Comparison of ENCODE assay signal across 15 cellular contexts in the genomic region with DNA sequence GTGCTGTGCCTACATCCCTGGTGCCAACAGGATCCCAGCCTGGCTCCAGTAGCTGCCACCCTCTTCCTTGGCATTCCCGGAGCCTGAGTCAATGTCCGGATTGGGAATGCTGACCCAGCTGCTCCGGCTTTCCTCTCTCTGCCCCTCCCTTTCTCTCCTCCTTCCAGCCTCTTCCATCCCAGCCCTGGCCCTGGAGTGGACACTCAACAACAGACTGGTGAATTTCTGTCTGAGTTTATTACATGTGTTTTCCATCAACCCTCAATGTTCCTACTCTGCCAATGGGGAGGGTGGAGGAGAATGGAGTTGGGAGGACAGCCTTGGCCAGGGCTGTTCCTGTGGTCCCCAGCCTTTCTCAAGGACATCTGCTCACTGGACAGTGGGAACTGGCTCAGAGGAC. TPM values are rescaled to one million over a fixed set of nuclear protein-coding genes. Genes with fewer than 3 reads are reported as not detected.
DNase-seq lines count a peak whose midpoint lies in the region; ATAC-seq and TF ChIP-seq lines count a peak whose summit lies in the region.
"Had no signal": no experiment of that assay in that cellular context is flagged by ENCODE, and none has a peak within 500 bp of the region (broad histone marks: within the 10 kb centered on the region; RNA-seq: fewer than 3 reads in every experiment).

No MANE protein-coding gene starts in this region.

- ATAC-seq in gastroesophageal sphincter (peak; percentile 78), sciatic nerve (peak; percentile 79), HG02588 (IDR thresholded peaks at IDR 0.05; ENCODE audit: unreplicated experiment) (no peak)

- H3K9me3 ChIP-seq in gastroesophageal sphincter, result peaks cover 0 to 6% (median 0%) of the 10 kb centered on the region in 3 donors

- intact Hi-C loops in sciatic nerve (cut with DNase I), result no loop called here
- intact Hi-C loops in dorsolateral prefrontal cortex (cut with DNase I), result loop anchor here in 1 of 2 donors (10.0 kb wide), 1 partner anchor 288 kb away; no protein-coding TSS in a partner anchor

- H3K27me3 Mint-ChIP-seq in chondrocyte (ENCODE audit: low read depth), result peaks cover 32% of the 10 kb centered on the region

- 30 to 35% methylated on average over 2 to 3 of the region's 3 CpGs for WGBS in gastroesophageal sphincter (ENCODE audit: low coverage in 1 of 2), 2 donors

- H3K4me1 Mint-ChIP-seq in chondrocyte (ENCODE audit: low read depth), result peaks cover 15% of the 10 kb centered on the region

- DNase-seq in AG10803 (ENCODE audit: low read depth) (peak; percentile 61), NCI-H226 (peak; percentile 87), sciatic nerve (ENCODE audit: low spot score) (peak; percentile 50), dorsolateral prefrontal cortex (no peak), HEK293T (ENCODE audit: extremely low spot score) (no peak), chondrocyte (ENCODE audit: low spot score) (no peak)
- DNase-seq: activated CD4-positive, alpha-beta T cell treated with anti-CD3 and anti-CD28 coated beads, Interleukin-2, amount 50 U/mL, for 1 hour; DMS79; Kasumi-1; mesenchymal stem cell; ovary had no signal

- TF ChIP-seq EP300 in gastroesophageal sphincter (IDR thresholded peaks at IDR 0.05), result no peak

- CTCF ChIA-PET in HEK293T (lab: Yijun Ruan, JAX), result no interaction called here

- POLR2A ChIA-PET in HEK293T (lab: Yijun Ruan, JAX), result no interaction called here

- peak overlapping the region in 3 of 4 donors; percentile 54 to 70 (median 60) for H3K27ac ChIP-seq in gastroesophageal sphincter
- H3K27ac ChIP-seq in dorsolateral prefrontal cortex, result no peak overlapping the region
- H3K27ac ChIP-seq: BLaER1, ovary had no signal

- peaks cover 6% of the 10 kb centered on the region for H3K9me3 Mint-ChIP-seq in chondrocyte (ENCODE audit: low read depth)

- H3K27ac Mint-ChIP-seq in chondrocyte (ENCODE audit: unreplicated experiment), result no peak overlapping the region
- H3K27ac Mint-ChIP-seq: T-helper 1 cell treated with Interleukin-12 subunit alpha and Interleukin-12 subunit beta and Interleukin-4 antibody, amounts not matched to agents 30 μg/mL and 1 μg/mL, for 36 hours had no signal

- H3K36me3 ChIP-seq in gastroesophageal sphincter, result no peaks in the 10 kb centered on the region
- H3K36me3 ChIP-seq: BLaER1, ovary had no signal

- H3K27me3 ChIP-seq in gastroesophageal sphincter (peaks cover 73% of the 10 kb centered on the region), dorsolateral prefrontal cortex (peaks cover 0 to 30% (median 0%) of the 10 kb centered on the region in 45 donors)
- H3K27me3 ChIP-seq: BLaER1, ovary had no signal

- no peak for TF ChIP-seq CTCF in AG10803 (conservative IDR thresholded peaks at IDR 0.05; ENCODE audit: low read length)
- TF ChIP-seq CTCF in gastroesophageal sphincter (IDR thresholded peaks at IDR 0.05), result no peak
- TF ChIP-seq CTCF in dorsolateral prefrontal cortex (IDR thresholded peaks at IDR 0.05 in 54 of 56, conservative IDR thresholded peaks at IDR 0.05 in 2 of 56; ENCODE audit: low read depth in 1 of 56, partially characterized antibody in 56 of 56), result no peak
- TF ChIP-seq CTCF in chondrocyte (IDR thresholded peaks at IDR 0.05), result no peak

- H3K4me3 ChIP-seq in AG10803 (ENCODE audit: low read length), result no peak overlapping the region
- H3K4me3 ChIP-seq in gastroesophageal sphincter, result no peak overlapping the region
- no peak overlapping the region for H3K4me3 ChIP-seq in dorsolateral prefrontal cortex
- H3K4me3 ChIP-seq: BLaER1, ovary had no signal

- TF ChIP-seq POLR2A in gastroesophageal sphincter (IDR thresholded peaks at IDR 0.05), result no peak

- no peak overlapping the region for H3K4me3 Mint-ChIP-seq in chondrocyte (ENCODE audit: unreplicated experiment)
- H3K4me3 Mint-ChIP-seq: T-helper 1 cell treated with Interleukin-12 subunit alpha and Interleukin-12 subunit beta and Interleukin-4 antibody, amounts not matched to agents 30 μg/mL and 1 μg/mL, for 36 hours had no signal

- H3K36me3 Mint-ChIP-seq in chondrocyte (ENCODE audit: low read depth), result no peaks in the 10 kb centered on the region

- peaks cover 0 to 18% (median 6%) of the 10 kb centered on the region in 3 donors for H3K4me1 ChIP-seq in gastroesophageal sphincter
- H3K4me1 ChIP-seq: BLaER1 had no signal

TF ChIP-seq in HEK293T, 16 proteins besides CTCF, POLR2A, EP300 and RAD21:
- TF ChIP-seq LEF1 (IDR thresholded peaks at IDR 0.05; ENCODE audit: borderline replicate concordance), result no peak
- TF ChIP-seq ZNF384 (IDR thresholded peaks at IDR 0.05), result no peak

RNA-seq across cellular contexts. Expression of a gene that starts 0.9 kb away (rescaled TPM):
- total RNA-seq in gastroesophageal sphincter (not detected), sciatic nerve (0.49 TPM), dorsolateral prefrontal cortex (under 1 TPM in 2 of 120 experiments, not detected in 118; 0.44 to 0.60 TPM), chondrocyte (not detected in 3 replicates)

RNA-seq across cellular contexts. Expression of a gene that starts 27.1 kb away (rescaled TPM):
- total RNA-seq in gastroesophageal sphincter, result 1 to 10 TPM; 1.3 to 4.2 (median 4.0) TPM
- 23.3 TPM for total RNA-seq in sciatic nerve
- 1 to 10 TPM in 58 of 120 experiments, under 1 TPM in 56, not detected in 6; 0.31 to 4.9 (median 1.0) TPM for total RNA-seq in dorsolateral prefrontal cortex
- total RNA-seq in chondrocyte, result not detected in 3 replicates

RNA-seq across cellular contexts. Expression of a gene that starts 48.1 kb away (rescaled TPM):
- not detected for total RNA-seq in gastroesophageal sphincter
- 0.94 TPM for total RNA-seq in sciatic nerve
- total RNA-seq in dorsolateral prefrontal cortex, result 1 to 10 TPM in 70 of 120 experiments, under 1 TPM in 49, not detected in 1; 0.25 to 3.3 (median 1.1) TPM
- total RNA-seq in chondrocyte, result not detected in 3 replicates

RNA-seq across cellular contexts. Expression of a gene that starts 50.6 kb away (rescaled TPM):
- total RNA-seq in gastroesophageal sphincter, result 10 to 100 TPM; 20.9 to 29.0 (median 23.5) TPM
- 51.8 TPM for total RNA-seq in sciatic nerve
- 100 to 1,000 TPM in 1 of 120 experiments, 10 to 100 TPM in 119; 12.4 to 139 (median 33.9) TPM for total RNA-seq in dorsolateral prefrontal cortex
- 1.7 to 5.2 TPM (median 4.7 TPM) in 3 replicates for total RNA-seq in chondrocyte

Comparison
In these comparisons a context has a peak if more than half of its experiments do, and no peak if none do; other contexts are left out.
1. DNase-seq: peak in AG10803 (single experiment), NCI-H226 (single experiment) and sciatic nerve (single experiment); none in dorsolateral prefrontal cortex (0 of 10), HEK293T (single experiment) and chondrocyte (single experiment).
2. H3K27ac ChIP-seq: peak in gastroesophageal sphincter (3 of 4); none in dorsolateral prefrontal cortex (0 of 59).